Comparison of ENCODE assay signal across 8 cellular contexts in the genomic region with DNA sequence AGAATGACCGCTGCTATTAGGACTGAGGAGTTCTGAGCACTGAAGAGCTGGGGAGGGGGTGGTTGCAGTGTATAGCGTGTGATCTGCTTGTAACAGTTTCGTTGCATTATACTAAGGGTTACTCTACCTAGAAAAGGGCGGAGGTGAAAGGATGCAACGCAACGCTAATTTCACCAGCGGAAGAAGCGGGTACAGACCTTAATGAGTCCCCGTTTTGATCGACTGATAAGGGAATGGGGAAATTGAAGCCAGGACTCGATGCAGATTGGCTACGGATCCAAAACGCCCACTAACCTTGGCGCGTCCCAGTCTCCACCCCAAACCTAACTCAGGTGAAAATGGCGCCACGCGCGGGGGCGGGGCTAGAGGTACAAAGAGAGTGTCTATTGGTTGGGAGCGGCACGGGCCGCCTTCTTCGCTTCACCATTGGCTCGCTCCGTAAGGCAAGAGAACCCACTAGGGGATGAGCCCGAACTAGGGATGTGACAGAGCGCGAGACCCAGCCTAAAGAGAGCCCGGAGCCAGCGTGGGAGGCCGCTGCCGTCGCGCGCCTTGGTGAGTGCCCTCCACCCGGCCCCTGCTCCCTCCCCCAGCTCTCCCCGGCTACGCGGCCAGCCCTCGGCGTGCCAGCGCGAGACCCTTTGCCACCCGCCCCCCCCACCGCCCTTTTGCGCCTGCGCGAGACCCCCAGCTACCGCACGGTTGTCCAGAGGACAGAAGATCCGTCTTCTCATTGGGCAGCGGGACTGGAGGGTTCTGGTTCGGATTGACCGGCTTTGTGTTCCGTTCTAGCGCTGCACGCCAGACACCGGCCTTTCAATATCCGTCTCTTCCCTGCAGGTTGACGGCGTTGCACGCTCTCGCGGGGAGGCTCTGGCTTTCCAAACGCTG. TPM values are rescaled to one million over a fixed set of nuclear protein-coding genes. Genes with fewer than 3 reads are reported as not detected.
DNase-seq lines count a peak whose midpoint lies in the region; ATAC-seq and TF ChIP-seq lines count a peak whose summit lies in the region.

Gene EBP (plus strand): TSS at position 456 of the 891 bp plus-strand sequence. CDS start 1,964 bp downstream, outside the sequence.

- peaks cover 23 to 26% of the 10 kb centered on the region in 2 donors for H3K4me1 Mint-ChIP-seq in immature natural killer cell

- no peaks in the 10 kb centered on the region for H3K9me3 ChIP-seq in AG04450 (ENCODE audit: control insufficient read depth, insufficient read depth, low read length)
- peaks cover 5% of the 10 kb centered on the region for H3K9me3 ChIP-seq in mammary epithelial cell (replicated peaks; ENCODE audit: insufficient read depth, low read length)

- CTCF ChIA-PET in AG04450 (lab: Charles Lee), result interaction anchor here (0.6 kb wide), 1 partner anchor 55 kb away, joined by 3 read pairs; no protein-coding TSS in a partner anchor
- CTCF ChIA-PET in mammary epithelial cell (lab: Charles Lee; ENCODE audit: low non-redundant PET), result interaction anchor here (0.6 kb wide), 2 partner anchors 32 to 37 kb away, joined by 3 to 4 read pairs; no protein-coding TSS in a partner anchor

- ATAC-seq in HG03175 (IDR thresholded peaks at IDR 0.05; ENCODE audit: unreplicated experiment), result peak; percentile 97

- H3K36me3 ChIP-seq in mammary epithelial cell (ENCODE audit: insufficient read depth, low read length), result peaks cover 6% of the 10 kb centered on the region

- H3K4me3 ChIP-seq in AG04450 (ENCODE audit: low read depth, low read length), result peak within 1 kb of the TSS; percentile 72
- peak within 1 kb of the TSS; percentile 64 for H3K4me3 ChIP-seq in WI38 (ENCODE audit: low read depth, low read length)
- H3K4me3 ChIP-seq in mammary epithelial cell (replicated peaks in 1 of 3; ENCODE audit: insufficient read depth in 1 of 3, low read depth in 2 of 3, low read length in 3 of 3), result peak within 1 kb of the TSS; percentile 54 to 62 (median 61)

- peaks cover 3% of the 10 kb centered on the region for H3K4me1 ChIP-seq in mammary epithelial cell (ENCODE audit: insufficient read depth, low read length)

- H3K4me3 Mint-ChIP-seq in immature natural killer cell, result peak within 1 kb of the TSS; percentile 86 to 93 (median 91)

- DNase-seq in AG04450 (ENCODE audit: low read depth, low spot score), result peak; percentile 37
- peak; percentile 84 for DNase-seq in NCI-H226
- DNase-seq in mammary epithelial cell, result peak; percentile 94
- peak; percentile 91 to 94 (median 91) for DNase-seq in immature natural killer cell
- DNase-seq in smooth muscle cell of the brain vasculature (ENCODE audit: low read depth, low spot score), result peak; percentile 61

- no peaks in the 10 kb centered on the region for H3K27me3 ChIP-seq in AG04450 (ENCODE audit: control insufficient read depth, insufficient read depth, low read length)
- no peaks in the 10 kb centered on the region for H3K27me3 ChIP-seq in mammary epithelial cell (ENCODE audit: insufficient read depth, low read length)

- TF ChIP-seq CTCF in AG04450 (IDR thresholded peaks at IDR 0.05; ENCODE audit: low read depth, low read length), result no peak
- TF ChIP-seq CTCF in WI38 (IDR thresholded peaks at IDR 0.05; ENCODE audit: low read depth, low read length), result no peak
- no peak for TF ChIP-seq CTCF in mammary epithelial cell (conservative IDR thresholded peaks at IDR 0.05 in 1 of 2, IDR thresholded peaks at IDR 0.05 in 1 of 2; ENCODE audit: extremely low read depth in 1 of 2, insufficient read depth in 1 of 2, low read depth in 1 of 2, low read length in 2 of 2)

- H3K36me3 Mint-ChIP-seq in immature natural killer cell, result peaks cover 2 to 6% (median 3%) of the 10 kb centered on the region in 3 donors

- peak within 1 kb of the TSS; percentile 80 for H3K4me2 ChIP-seq in mammary epithelial cell (ENCODE audit: insufficient read depth, low read depth, low read length)

- no TSS peak for BruUV-seq in mammary epithelial cell (replicated peaks; lab: Mats Ljungman, UMichigan)

- dilution Hi-C loops in mammary epithelial cell (cut with HindIII; ENCODE audit: low sequenced_read_pairs), result no loop called here

- H3K27ac Mint-ChIP-seq in immature natural killer cell, result peak within 1 kb of the TSS; percentile 87 to 95 (median 94)

- H3K9ac ChIP-seq in mammary epithelial cell (ENCODE audit: insufficient read depth, low read length), result peak within 1 kb of the TSS; percentile 70

- H4K20me1 ChIP-seq in mammary epithelial cell (ENCODE audit: insufficient read depth, low read length), result no peaks in the 10 kb centered on the region

- H3K27ac ChIP-seq in AG04450 (ENCODE audit: low read depth, low read length), result no peak within 1 kb of the TSS
- peak within 1 kb of the TSS; percentile 44 for H3K27ac ChIP-seq in mammary epithelial cell (ENCODE audit: insufficient read depth, low read depth, low read length)

- H3K27me3 Mint-ChIP-seq in immature natural killer cell (ENCODE audit: low read depth in 3 of 3), result peaks cover 0 to 3% (median 3%) of the 10 kb centered on the region in 3 donors

- POLR2A ChIA-PET in AG04450 (lab: Yijun Ruan, JAX), result interaction anchor here (0.6 to 0.7 kb wide), 2 partner anchors 57 to 495 kb away, joined by 3 to 4 read pairs; no protein-coding TSS in a partner anchor

- H3K9me3 Mint-ChIP-seq in immature natural killer cell, result no peaks in the 10 kb centered on the region

- intact Hi-C loops in mammary epithelial cell (cut with micrococcal nuclease), result no loop called here

- in situ Hi-C loops in GM18951 (cut with MboI; ENCODE audit: low sequenced_read_pairs, unreplicated experiment), result no loop called here
- in situ Hi-C loops in mammary epithelial cell (cut with MboI; ENCODE audit: low sequenced_read_pairs in 2 of 2), result no loop called here

- peaks cover 39% of the 10 kb centered on the region for H3K79me2 ChIP-seq in mammary epithelial cell (ENCODE audit: insufficient read depth, low read length)

- peak; percentile 74 for TF ChIP-seq POLR2A in GM18951 (IDR thresholded peaks at IDR 0.05; ENCODE audit: extremely low read depth, insufficient read depth, insufficient read length)

- peak within 1 kb of the TSS; percentile 54 for H2AFZ ChIP-seq in mammary epithelial cell (ENCODE audit: low read depth, low read length)

- WGBS in mammary epithelial cell (ENCODE audit: low coverage, missing lambda C conversion rate), result 45% methylated on average over 24 of the region's 66 CpGs

RNA-seq across cellular contexts. Expression of gene EBP, which starts in this region (rescaled TPM):
- 19.8 and 23.8 TPM in 2 replicates for polyA plus RNA-seq in AG04450 (2011; rRNA removed)
- 35.1 and 41.7 TPM in 2 replicates for polyA minus RNA-seq in AG04450 (2011; rRNA and poly(A)+ RNA removed)
- total RNA-seq in mammary epithelial cell, result 100 to 1,000 TPM in 1 of 2 donors, 10 to 100 TPM in 1; 86.4 to 292 TPM
- polyA plus RNA-seq in mammary epithelial cell, result 538 TPM
- polyA minus RNA-seq in mammary epithelial cell, result 972 TPM
- 100 to 1,000 TPM; 184 to 314 (median 233) TPM for polyA plus RNA-seq in immature natural killer cell

Comparison
In these comparisons a context has a peak if more than half of its experiments do, and no peak if none do; other contexts are left out.
1. DNase-seq: peak in every context shown above with its lines; median percentile 94 in mammary epithelial cell; 91 in immature natural killer cell; 84 in NCI-H226; 61 in smooth muscle cell of the brain vasculature; 37 in AG04450.